In the genomic region with DNA sequence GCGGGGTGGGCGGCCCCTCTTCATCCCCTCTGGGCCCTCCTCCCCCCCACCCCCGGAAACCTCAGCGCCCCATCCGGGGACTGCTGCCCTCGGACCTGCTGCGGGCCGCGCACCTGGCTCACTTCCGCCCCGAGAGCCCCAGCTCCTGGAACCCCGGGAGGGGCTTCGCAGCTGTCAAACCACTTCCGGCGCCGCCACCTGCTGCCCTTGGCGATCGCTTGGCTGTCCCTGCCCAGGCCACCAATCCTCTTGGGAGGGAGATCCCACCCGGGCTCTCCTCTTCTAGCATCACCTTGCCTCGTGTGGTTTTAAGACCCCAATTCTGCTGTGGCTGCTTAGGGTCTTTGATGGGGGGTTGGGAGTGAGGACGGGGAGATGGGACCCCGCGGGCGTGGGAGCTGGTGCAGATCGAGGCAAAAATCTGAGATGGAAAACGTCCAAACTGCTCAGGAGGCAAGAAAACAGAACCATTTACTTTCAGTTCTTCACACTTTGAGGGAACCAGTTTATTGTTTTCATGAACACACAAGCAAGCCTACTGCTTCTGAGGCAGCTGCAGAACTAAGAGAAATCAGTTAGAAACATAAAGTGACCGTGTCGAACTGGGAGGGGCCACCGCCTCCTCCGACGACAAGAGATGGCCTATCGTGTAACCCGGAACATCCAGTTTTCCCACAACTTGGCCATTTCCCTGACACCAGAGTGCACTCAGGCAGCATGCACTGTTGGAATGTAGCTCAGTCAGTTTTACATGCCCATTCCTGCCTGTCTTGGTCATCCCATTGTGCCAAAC, we compare ENCODE assay signal across 8 cellular contexts. TPM values are rescaled to one million over a fixed set of nuclear protein-coding genes. Genes with fewer than 3 reads are reported as not detected.
DNase-seq lines count a peak whose midpoint lies in the region; ATAC-seq lines count a peak whose summit lies in the region.

No MANE protein-coding gene starts in this region.

- ATAC-seq in GM18861 (IDR thresholded peaks at IDR 0.05; ENCODE audit: unreplicated experiment) = peak; percentile 57
- peak; percentile 80 for ATAC-seq in HG03045 (IDR thresholded peaks at IDR 0.05; ENCODE audit: unreplicated experiment)

- H3K4me2 ChIP-seq in mesenchymal stem cell (ENCODE audit: low read length, poor library complexity, severe bottlenecking) = peak overlapping the region; percentile 72

- H3K36me3 ChIP-seq in mesenchymal stem cell (ENCODE audit: control insufficient read depth in 1 of 2, insufficient read depth in 2 of 2, low read depth in 1 of 2, low read length in 2 of 2) = peaks cover 0 to 3% of the 10 kb centered on the region in 2 experiments

- H3K23ac ChIP-seq in mesenchymal stem cell (ENCODE audit: low read length in 2 of 2) = no peak overlapping the region

- no peak overlapping the region for H3K4ac ChIP-seq in mesenchymal stem cell (ENCODE audit: low read depth in 1 of 2, low read length in 2 of 2)

- H4K8ac ChIP-seq in mesenchymal stem cell (ENCODE audit: low read length) = no peak overlapping the region

- H2AFZ ChIP-seq in mesenchymal stem cell (ENCODE audit: low read depth, low read length) = no peak overlapping the region

- peaks cover 25% of the 10 kb centered on the region for H3K9me3 ChIP-seq in mesenchymal stem cell (ENCODE audit: control insufficient read depth, low read length)

- H3K4me3 ChIP-seq in mesenchymal stem cell (ENCODE audit: insufficient read depth in 1 of 2, low read depth in 1 of 2, low read length in 2 of 2) = peak overlapping the region; percentile 72 to 81

- H3K27me3 ChIP-seq in mesenchymal stem cell (ENCODE audit: control insufficient read depth in 1 of 2, insufficient read depth in 1 of 2, low read length in 2 of 2) = peaks cover 0 to 3% of the 10 kb centered on the region in 2 experiments

- peak overlapping the region in 1 of 2 experiments; percentile 75 for H3K18ac ChIP-seq in mesenchymal stem cell (ENCODE audit: low read depth in 1 of 2, low read length in 2 of 2)

- WGBS in mesenchymal stem cell = 7% methylated on average over 20 of the region's 33 CpGs

- H4K91ac ChIP-seq in mesenchymal stem cell (ENCODE audit: low read length) = no peak overlapping the region

- peak overlapping the region; percentile 44 for H2BK5ac ChIP-seq in mesenchymal stem cell (ENCODE audit: low read depth, low read length, poor library complexity, severe bottlenecking)

- H3K9ac ChIP-seq in mesenchymal stem cell (ENCODE audit: low read length) = peak overlapping the region; percentile 84

- peak overlapping the region in 1 of 2 experiments; percentile 28 for H3K14ac ChIP-seq in mesenchymal stem cell (ENCODE audit: low read length in 2 of 2)

- H3K4me1 ChIP-seq in mesenchymal stem cell (ENCODE audit: control insufficient read depth, insufficient read depth, low read depth, low read length) = peaks cover 1% of the 10 kb centered on the region

- peak overlapping the region; percentile 5 for H2BK120ac ChIP-seq in mesenchymal stem cell (ENCODE audit: low read depth, low read length)

- H2BK12ac ChIP-seq in mesenchymal stem cell (ENCODE audit: low read length in 2 of 2) = no peak overlapping the region

- no peaks in the 10 kb centered on the region for H3K79me1 ChIP-seq in mesenchymal stem cell (replicated peaks; ENCODE audit: low read length, poor library complexity, severe bottlenecking)

- H2BK15ac ChIP-seq in mesenchymal stem cell (ENCODE audit: low read depth, poor library complexity, severe bottlenecking) = peak overlapping the region; percentile 23

- DNase-seq in AG08395 (ENCODE audit: low spot score) = peak; percentile 67
- DNase-seq in NCI-H2171 (lab: John Stamatoyannopoulos, UW) = peak; percentile 45
- peak; percentile 29 to 39 for DNase-seq in activated CD4-positive, alpha-beta T cell treated with anti-CD3 and anti-CD28 coated beads, Interleukin-2, amount 50 U/mL, for 4 hours
- peak; percentile 52 for DNase-seq in effector CD4-positive, alpha-beta T cell
- DNase-seq in mesenchymal stem cell = peak; percentile 79
- DNase-seq in stimulated activated CD8-positive, alpha-beta memory T cell treated with anti-CD3 and anti-CD28 coated beads, Interleukin-7, amount 100 ng/mL, for 1 hour (ENCODE audit: low read depth in 2 of 2) = peak; percentile 25 to 34

- H3K27ac ChIP-seq in mesenchymal stem cell (ENCODE audit: low read length, poor library complexity, severe bottlenecking) = peak overlapping the region; percentile 92

- H2AK5ac ChIP-seq in mesenchymal stem cell (ENCODE audit: low read length, severe bottlenecking) = no peak overlapping the region

RNA-seq across cellular contexts. Expression of a gene that starts 0.8 kb away (rescaled TPM):
- polyA plus RNA-seq in mesenchymal stem cell (2013, experiment 1 of 2) = 14.3 TPM
- 14.2 TPM for polyA plus RNA-seq in mesenchymal stem cell (2013, experiment 2 of 2)

Comparison
In these comparisons a context has a peak if more than half of its experiments do, and no peak if none do; other contexts are left out.
1. Peak in every context shown above with its lines: DNase-seq, ATAC-seq, H3K4me3 ChIP-seq and H3K27ac ChIP-seq.